ENCODE assay signal across 29 cellular contexts in the genomic region with DNA sequence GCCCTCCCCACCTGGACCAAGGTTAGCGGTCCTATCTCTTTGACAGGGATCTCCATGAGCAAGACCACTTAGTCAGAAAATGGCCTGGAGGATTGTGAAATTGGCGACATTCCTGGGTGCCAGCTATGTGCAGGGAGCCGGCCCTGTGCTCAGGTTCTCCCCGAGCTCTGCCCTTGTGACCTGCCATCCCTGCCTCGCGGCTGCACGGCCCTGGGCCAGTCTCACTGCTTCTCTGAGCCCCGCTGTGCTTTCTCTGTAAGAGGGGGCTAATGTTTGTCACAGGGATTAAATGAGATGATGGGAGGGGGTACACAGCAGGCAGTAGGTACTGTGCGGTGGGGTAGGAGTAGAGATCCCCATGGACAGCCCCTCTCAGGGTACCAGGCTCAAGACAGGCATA. TPM values are rescaled to one million over a fixed set of nuclear protein-coding genes. Genes with fewer than 3 reads are reported as not detected.
"Had no signal": no experiment of that assay in that cellular context is flagged by ENCODE, and none has a peak within 500 bp of the region (broad histone marks: within the 10 kb centered on the region; RNA-seq: fewer than 3 reads in every experiment).

No MANE protein-coding gene starts in this region.

- DNase-seq: colonic mucosa; cortex of kidney; effector CD8-positive, alpha-beta T cell; effector memory CD8-positive, alpha-beta T cell; endodermal cell; erythroblast; esophagus squamous epithelium; foreskin fibroblast; foreskin melanocyte; gastrocnemius medialis; glutamatergic neuron; head of caudate nucleus; heart right ventricle; hippocampal formation; left cardiac atrium; left lung; left ventricle myocardium superior; lower lobe of right lung; mesenchymal stem cell; mucosa of descending colon had no signal

- ATAC-seq: effector memory CD8-positive, alpha-beta T cell; esophagus mucosa; gastrocnemius medialis; heart right ventricle; left cardiac atrium; left lung; left ventricle myocardium superior; lower lobe of right lung; mucosa of descending colon had no signal

- H3K4me3 Mint-ChIP-seq: dendritic cell treated with granulocyte-macrophage colony-stimulating factor and Interleukin-4, amounts not matched to agents 40 ng/mL and 50 ng/mL, for 4 days; effector memory CD8-positive, alpha-beta T cell; endodermal cell; mesothelial cell of epicardium had no signal

- H3K9me3 Mint-ChIP-seq: dendritic cell treated with granulocyte-macrophage colony-stimulating factor and Interleukin-4, amounts not matched to agents 40 ng/mL and 50 ng/mL, for 4 days; effector memory CD8-positive, alpha-beta T cell; endodermal cell; mesothelial cell of epicardium had no signal

- H3K27ac Mint-ChIP-seq: dendritic cell treated with granulocyte-macrophage colony-stimulating factor and Interleukin-4, amounts not matched to agents 40 ng/mL and 50 ng/mL, for 4 days; effector memory CD8-positive, alpha-beta T cell; endodermal cell; mesothelial cell of epicardium had no signal

- H3K9me3 ChIP-seq: colonic mucosa, esophagus squamous epithelium, gastrocnemius medialis, heart right ventricle, left lung, lower lobe of right lung, mucosa of descending colon had no signal

- H3K36me3 Mint-ChIP-seq: mesothelial cell of epicardium had no signal

- H3K4me1 ChIP-seq: colonic mucosa, esophagus squamous epithelium, gastrocnemius medialis, left lung, lower lobe of right lung had no signal

- FAIRE-seq: endometrium, islet of Langerhans, keratinocyte had no signal

- H3K27ac ChIP-seq: colonic mucosa, epithelial cell of prostate, esophagus squamous epithelium, gastrocnemius medialis, heart right ventricle, left lung, lower lobe of right lung had no signal

- H3K4me1 Mint-ChIP-seq: endodermal cell had no signal

- H3K36me3 ChIP-seq: colonic mucosa, esophagus squamous epithelium, gastrocnemius medialis, heart right ventricle, left lung, lower lobe of right lung had no signal

- H3K4me3 ChIP-seq: colonic mucosa, esophagus squamous epithelium, gastrocnemius medialis, heart right ventricle, left lung, lower lobe of right lung, mucosa of descending colon had no signal

- H3K27me3 ChIP-seq: colonic mucosa, gastrocnemius medialis, heart right ventricle had no signal

- H3K27me3 Mint-ChIP-seq: effector memory CD8-positive, alpha-beta T cell had no signal

RNA-seq across cellular contexts. Expression of a gene that starts 49.2 kb away (rescaled TPM):
- total RNA-seq: glomerular endothelial cell, myocyte had no signal
